ENCODE assay signal across 6 cellular contexts in genomic region chr4:166087569-166087968, GRCh38.
"Had no signal": no experiment of that assay in that cellular context is flagged by ENCODE, and none has a peak within 500 bp of the region (broad histone marks: within the 10 kb centered on the region; RNA-seq: fewer than 3 reads in every experiment).

No MANE protein-coding gene starts in this region.

- H2AFZ ChIP-seq: GM23248 had no signal

- DNase-seq: GM23248, GOT3, H9, HCEC 1CT had no signal

- FAIRE-seq: HepG2 had no signal

- H3K4me3 ChIP-seq: GM23248 had no signal

- H3K9ac ChIP-seq: GM23248 had no signal

- ATAC-seq: HepG2 had no signal

- H3K27ac ChIP-seq: GM23248, HL-60 had no signal
